19 cellular contexts compared by ENCODE assay signal in genomic region chr3:151075869-151076573, GRCh38. TPM values are rescaled to one million over a fixed set of nuclear protein-coding genes. Genes with fewer than 3 reads are reported as not detected.
DNase-seq lines count a peak whose midpoint lies in the region; ATAC-seq and TF ChIP-seq lines count a peak whose summit lies in the region.
"Had no signal": no experiment of that assay in that cellular context is flagged by ENCODE, and none has a peak within 500 bp of the region (broad histone marks: within the 10 kb centered on the region; RNA-seq: fewer than 3 reads in every experiment).

No MANE protein-coding gene starts in this region.

- no peak for ATAC-seq in upper lobe of left lung (ENCODE audit: low FRiP score in 2 of 2)
- ATAC-seq: GM23338, HCT116, PC-3 had no signal

- H3K36me3 Mint-ChIP-seq in activated T-helper 1 cell treated with anti-CD3 and anti-CD28 coated beads, Interleukin-12 subunit alpha, Interleukin-12 subunit beta, Interleukin-2, Interleukin-4 antibody, amounts not matched to agents 30 ng/mL and 10 ng/mL and 1 ng/mL, durations not matched to agents 14 hours and 24 hours and 36 hours (ENCODE audit: low read depth): no peaks in the 10 kb centered on the region

- WGBS in trophoblast cell (ENCODE audit: extremely low coverage, insufficient coverage, insufficient read length): no CpG with 5 or more reads among the region's 3 CpGs
- 73 to 79% methylated on average over 3 of the region's 3 CpGs for whole genome bisulfite sequencing in upper lobe of left lung, 2 donors

- H3K27me3 Mint-ChIP-seq in activated T-helper 1 cell treated with anti-CD3 and anti-CD28 coated beads, Interleukin-12 subunit alpha, Interleukin-12 subunit beta, Interleukin-2, Interleukin-4 antibody, amounts not matched to agents 30 ng/mL and 10 ng/mL and 1 ng/mL, durations not matched to agents 14 hours and 24 hours and 36 hours (ENCODE audit: insufficient read depth): peaks cover 29% of the 10 kb centered on the region

- no peak overlapping the region for H2BK5ac ChIP-seq in trophoblast cell (ENCODE audit: low read depth, low read length, poor library complexity)

- no peak for TF ChIP-seq CTCF in upper lobe of left lung (IDR thresholded peaks at IDR 0.05)

- H2BK120ac ChIP-seq in trophoblast cell (ENCODE audit: insufficient read depth, low read length, poor library complexity): peak overlapping the region; percentile 10

- no peak overlapping the region for H4K8ac ChIP-seq in trophoblast cell (ENCODE audit: low read depth, low read length)

- TF ChIP-seq EP300 in upper lobe of left lung (IDR thresholded peaks at IDR 0.05): no peak

- H3K27ac ChIP-seq in trophoblast cell (ENCODE audit: low read depth, low read length) (peak overlapping the region; percentile 69), upper lobe of left lung (no peak overlapping the region)
- H3K27ac ChIP-seq: RWPE1, SJCRH30 had no signal

- H3K79me1 ChIP-seq in trophoblast cell (ENCODE audit: low read length): no peaks in the 10 kb centered on the region

- no peak overlapping the region for H2AFZ ChIP-seq in trophoblast cell (ENCODE audit: insufficient read depth, low read length, poor library complexity)
- H2AFZ ChIP-seq: GM23338 had no signal

- H3K23ac ChIP-seq in trophoblast cell (ENCODE audit: low read length): peak overlapping the region; percentile 46

- no peak overlapping the region for H3K18ac ChIP-seq in trophoblast cell (ENCODE audit: low read length)

- peak; percentile 37 for DNase-seq in NCI-H748 (lab: John Stamatoyannopoulos, UW; ENCODE audit: unreplicated experiment)
- DNase-seq in NCI-H748 treated with DMSO at 0.1 percent for 48 hours (lab: John Stamatoyannopoulos, UW): no peak
- peak; percentile 28 for DNase-seq in NCI-H1105 (lab: John Stamatoyannopoulos, UW)
- peak; percentile 1 for DNase-seq in NCI-H69 (lab: John Stamatoyannopoulos, UW)
- no peak for DNase-seq in trophoblast cell
- DNase-seq in T-helper 9 cell: no peak
- DNase-seq in upper lobe of left lung: no peak
- DNase-seq in activated T-helper 1 cell treated with anti-CD3 and anti-CD28 coated beads, Interleukin-12 subunit alpha, Interleukin-12 subunit beta, Interleukin-2, Interleukin-4 antibody, amounts not matched to agents 30 ng/mL and 10 ng/mL and 1 ng/mL, durations not matched to agents 14 hours and 24 hours and 36 hours (ENCODE audit: low spot score): no peak
- DNase-seq: COR-L47, DMS79, KG1, NCI-H187 treated with DMSO at 0.1 percent for 48 hours, NCI-H526 treated with DMSO at 0.1 percent for 48 hours, PC-3, SJCRH30, SW 1271 had no signal

- H4K91ac ChIP-seq in trophoblast cell (ENCODE audit: low read depth, low read length): peak overlapping the region; percentile 11

- H2AK5ac ChIP-seq in trophoblast cell (ENCODE audit: low read length): no peak overlapping the region

- H3K27me3 ChIP-seq in trophoblast cell (ENCODE audit: insufficient read depth, low read length): no peaks in the 10 kb centered on the region
- H3K27me3 ChIP-seq in upper lobe of left lung: no peaks in the 10 kb centered on the region
- H3K27me3 ChIP-seq: SJCRH30 had no signal

- H3K4me1 Mint-ChIP-seq in activated T-helper 1 cell treated with anti-CD3 and anti-CD28 coated beads, Interleukin-12 subunit alpha, Interleukin-12 subunit beta, Interleukin-2, Interleukin-4 antibody, amounts not matched to agents 30 ng/mL and 10 ng/mL and 1 ng/mL, durations not matched to agents 14 hours and 24 hours and 36 hours (ENCODE audit: low read depth): no peaks in the 10 kb centered on the region

- intact Hi-C loops in activated T-helper 1 cell treated with anti-CD3 and anti-CD28 coated beads, Interleukin-12 subunit alpha, Interleukin-12 subunit beta, Interleukin-2, Interleukin-4 antibody, amounts not matched to agents 30 ng/mL and 10 ng/mL and 1 ng/mL, durations not matched to agents 14 hours and 24 hours and 36 hours (cut with micrococcal nuclease): no loop called here

- no peaks in the 10 kb centered on the region for H3K79me2 ChIP-seq in trophoblast cell (ENCODE audit: control insufficient read depth, insufficient read depth, low read length, poor library complexity)

- H3K4me1 ChIP-seq in trophoblast cell (ENCODE audit: control insufficient read depth in 1 of 2, insufficient read depth in 2 of 2, low read length in 2 of 2) (peaks cover 0 to 3% of the 10 kb centered on the region in 2 experiments), upper lobe of left lung (no peaks in the 10 kb centered on the region)
- H3K4me1 ChIP-seq: SJCRH30 had no signal

- H3K9me3 Mint-ChIP-seq in activated T-helper 1 cell treated with anti-CD3 and anti-CD28 coated beads, Interleukin-12 subunit alpha, Interleukin-12 subunit beta, Interleukin-2, Interleukin-4 antibody, amounts not matched to agents 30 ng/mL and 10 ng/mL and 1 ng/mL, durations not matched to agents 14 hours and 24 hours and 36 hours: no peaks in the 10 kb centered on the region
- H3K9me3 Mint-ChIP-seq: GM23338 had no signal

- H3K4me2 ChIP-seq in trophoblast cell (ENCODE audit: low read length): no peak overlapping the region
- H3K4me2 ChIP-seq: GM23338 had no signal

- no peak overlapping the region for H2BK12ac ChIP-seq in trophoblast cell (ENCODE audit: low read length)

- H3K4me3 Mint-ChIP-seq in activated T-helper 1 cell treated with anti-CD3 and anti-CD28 coated beads, Interleukin-12 subunit alpha, Interleukin-12 subunit beta, Interleukin-2, Interleukin-4 antibody, amounts not matched to agents 30 ng/mL and 10 ng/mL and 1 ng/mL, durations not matched to agents 14 hours and 24 hours and 36 hours: no peak overlapping the region
- H3K4me3 Mint-ChIP-seq: GM23338 had no signal

- H3K14ac ChIP-seq in trophoblast cell (ENCODE audit: low read length): no peak overlapping the region

- no peak overlapping the region for H3K4ac ChIP-seq in trophoblast cell (ENCODE audit: low read depth, low read length)

- H3K9ac ChIP-seq in trophoblast cell (ENCODE audit: low read length): no peak overlapping the region

- H3K36me3 ChIP-seq in trophoblast cell (ENCODE audit: control insufficient read depth in 1 of 2, insufficient read depth in 2 of 2, low read length in 2 of 2): no peaks in the 10 kb centered on the region
- no peaks in the 10 kb centered on the region for H3K36me3 ChIP-seq in upper lobe of left lung
- H3K36me3 ChIP-seq: SJCRH30 had no signal

- H3K9me3 ChIP-seq in trophoblast cell (ENCODE audit: insufficient read depth, low read depth, low read length) (no peaks in the 10 kb centered on the region), upper lobe of left lung (no peaks in the 10 kb centered on the region)
- H3K9me3 ChIP-seq: SJCRH30 had no signal

- H3K4me3 ChIP-seq in trophoblast cell (ENCODE audit: low read depth, low read length) (no peak overlapping the region), upper lobe of left lung (no peak overlapping the region)
- H3K4me3 ChIP-seq: GM23338, SJCRH30 had no signal

- no peak overlapping the region for H4K12ac ChIP-seq in trophoblast cell (ENCODE audit: low read depth, low read length)

- no peak overlapping the region for H3K27ac Mint-ChIP-seq in activated T-helper 1 cell treated with anti-CD3 and anti-CD28 coated beads, Interleukin-12 subunit alpha, Interleukin-12 subunit beta, Interleukin-2, Interleukin-4 antibody, amounts not matched to agents 30 ng/mL and 10 ng/mL and 1 ng/mL, durations not matched to agents 14 hours and 24 hours and 36 hours
- H3K27ac Mint-ChIP-seq: GM23338 had no signal

- TF ChIP-seq POLR2A in upper lobe of left lung (IDR thresholded peaks at IDR 0.05): no peak

RNA-seq across cellular contexts. Expression of gene MED12L, which starts 9.4 kb away (rescaled TPM):
- 45.5 and 47.4 TPM in 2 replicates for polyA plus RNA-seq in trophoblast cell (2013)
- 1 to 10 TPM in 1 of 6 donors, under 1 TPM in 3, not detected in 2; 0.27 to 1.5 (median 0.31) TPM for total RNA-seq in upper lobe of left lung
- total RNA-seq in activated T-helper 1 cell treated with anti-CD3 and anti-CD28 coated beads, Interleukin-12 subunit alpha, Interleukin-12 subunit beta, Interleukin-2, Interleukin-4 antibody, amounts not matched to agents 30 ng/mL and 10 ng/mL and 1 ng/mL, durations not matched to agents 14 hours and 24 hours and 36 hours: 4.9 and 5.1 TPM in 2 replicates
- total RNA-seq: SJCRH30 had no signal

Comparison
In these comparisons a context has a peak if more than half of its experiments do, and no peak if none do; other contexts are left out.
1. DNase-seq: peak in NCI-H748 (single experiment), NCI-H1105 (single experiment) and NCI-H69 (single experiment); none in NCI-H748 treated with DMSO at 0.1 percent for 48 hours (single experiment), trophoblast cell (0 of 2), T-helper 9 cell (single experiment), upper lobe of left lung (0 of 2) and activated T-helper 1 cell treated with anti-CD3 and anti-CD28 coated beads, Interleukin-12 subunit alpha, Interleukin-12 subunit beta, Interleukin-2, Interleukin-4 antibody, amounts not matched to agents 30 ng/mL and 10 ng/mL and 1 ng/mL, durations not matched to agents 14 hours and 24 hours and 36 hours (single experiment).